Comparison of ENCODE assay signal across 12 cellular contexts in genomic region chr10:118730699-118731456, GRCh38. TPM values are rescaled to one million over a fixed set of nuclear protein-coding genes. Genes with fewer than 3 reads are reported as not detected.
A peak's percentile ranks its signal among the peaks of the same experiment; 100 is the strongest.
DNase-seq lines count a peak whose midpoint lies in the region; ATAC-seq, FAIRE-seq and TF ChIP-seq lines count a peak whose summit lies in the region.
"Had no signal": no experiment of that assay in that cellular context is flagged by ENCODE, and none has a peak within 500 bp of the region (broad histone marks: within the 10 kb centered on the region; RNA-seq: fewer than 3 reads in every experiment).

No MANE protein-coding gene starts in this region.

- no peaks in the 10 kb centered on the region for H3K9me3 Mint-ChIP-seq in GM23338
- no peaks in the 10 kb centered on the region for H3K9me3 Mint-ChIP-seq in astrocyte (ENCODE audit: unreplicated experiment)
- no peaks in the 10 kb centered on the region for H3K9me3 Mint-ChIP-seq in activated CD4-positive, alpha-beta memory T cell treated with anti-CD3 and anti-CD28 coated beads, Interleukin-2, amount 10 ng/mL, durations not matched to agents 7 days and 5 days
- H3K9me3 Mint-ChIP-seq: stimulated activated naive CD8-positive, alpha-beta T cell treated with anti-CD3 and anti-CD28 coated beads, Interleukin-15, Interleukin-2, amounts not matched to agents 100 ng/mL and 50 ng/mL, for 24 hours had no signal

- H2AFZ ChIP-seq in GM23338 (no peak overlapping the region), astrocyte (ENCODE audit: low read depth, low read length) (no peak overlapping the region), smooth muscle cell (ENCODE audit: low read depth) (no peak overlapping the region)

- H3F3A ChIP-seq in GM23338 (replicated peaks; ENCODE audit: low read depth) (no peaks in the 10 kb centered on the region), smooth muscle cell (ENCODE audit: low read depth) (no peaks in the 10 kb centered on the region)

- H3K4me3 Mint-ChIP-seq in GM23338 (no peak overlapping the region), astrocyte (ENCODE audit: unreplicated experiment) (no peak overlapping the region)
- H3K4me3 Mint-ChIP-seq in activated CD4-positive, alpha-beta memory T cell treated with anti-CD3 and anti-CD28 coated beads, Interleukin-2, amount 10 ng/mL, durations not matched to agents 7 days and 5 days = no peak overlapping the region
- H3K4me3 Mint-ChIP-seq: stimulated activated naive CD8-positive, alpha-beta T cell treated with anti-CD3 and anti-CD28 coated beads, Interleukin-15, Interleukin-2, amounts not matched to agents 100 ng/mL and 50 ng/mL, for 24 hours had no signal

- H3K4me1 Mint-ChIP-seq in GM23338 = peaks cover 45% of the 10 kb centered on the region
- peaks cover 48% of the 10 kb centered on the region for H3K4me1 Mint-ChIP-seq in astrocyte (ENCODE audit: low read depth, unreplicated experiment)
- H3K4me1 Mint-ChIP-seq in activated CD4-positive, alpha-beta memory T cell treated with anti-CD3 and anti-CD28 coated beads, Interleukin-2, amount 10 ng/mL, durations not matched to agents 7 days and 5 days = peaks cover 56% of the 10 kb centered on the region

- H3K36me3 Mint-ChIP-seq in GM23338 (ENCODE audit: low read depth) (peaks cover 3% of the 10 kb centered on the region; the same call in 1 of the 3 replicates), astrocyte (ENCODE audit: low read depth, unreplicated experiment) (no peaks in the 10 kb centered on the region)
- H3K36me3 Mint-ChIP-seq in activated CD4-positive, alpha-beta memory T cell treated with anti-CD3 and anti-CD28 coated beads, Interleukin-2, amount 10 ng/mL, durations not matched to agents 7 days and 5 days (ENCODE audit: low read depth) = peaks cover 7% of the 10 kb centered on the region

- CTCF ChIA-PET in activated CD4-positive, alpha-beta memory T cell treated with anti-CD3 and anti-CD28 coated beads, Interleukin-2, amount 10 ng/mL, durations not matched to agents 7 days and 5 days (lab: Charles Lee) = interaction anchor here (1.5 kb wide), 1 partner anchor 24 kb away, joined by 6 read pairs; the partner anchor contains the start of gene CACUL1

- no peak overlapping the region for H3K4me2 ChIP-seq in GM23338
- H3K4me2 ChIP-seq in astrocyte (ENCODE audit: low read length) = no peak overlapping the region
- no peak overlapping the region for H3K4me2 ChIP-seq in smooth muscle cell

- H3K9me3 ChIP-seq in astrocyte (ENCODE audit: insufficient read depth, low read depth, low read length) (no peaks in the 10 kb centered on the region), smooth muscle cell (replicated peaks; ENCODE audit: low read depth) (no peaks in the 10 kb centered on the region)

- H3K27me3 ChIP-seq in GM23338 (ENCODE audit: insufficient read depth) (no peaks in the 10 kb centered on the region), astrocyte (ENCODE audit: insufficient read depth, low read length) (no peaks in the 10 kb centered on the region), smooth muscle cell (ENCODE audit: low read depth) (no peaks in the 10 kb centered on the region)

- H3K4me1 ChIP-seq in GM23338 (ENCODE audit: insufficient read depth) (peaks cover 35% of the 10 kb centered on the region), astrocyte (ENCODE audit: insufficient read depth, low read length) (no peaks in the 10 kb centered on the region), smooth muscle cell (ENCODE audit: low read depth) (peaks cover 6% of the 10 kb centered on the region)

- H3K27ac ChIP-seq in GM23338 (ENCODE audit: low read depth) (no peak overlapping the region), astrocyte (ENCODE audit: low read depth, low read length) (no peak overlapping the region), smooth muscle cell (ENCODE audit: low read depth) (peak overlapping the region; percentile 7)

- H3K36me3 ChIP-seq in GM23338 (ENCODE audit: insufficient read depth) = no peaks in the 10 kb centered on the region
- no peaks in the 10 kb centered on the region for H3K36me3 ChIP-seq in astrocyte (ENCODE audit: insufficient read depth, low read length)
- H3K36me3 ChIP-seq in smooth muscle cell (ENCODE audit: low read depth) = peaks cover 3% of the 10 kb centered on the region

- 72% methylated on average over 7 of the region's 7 CpGs for WGBS in smooth muscle cell (ENCODE audit: low lambda C conversion rate)

- no peak for TF ChIP-seq CTCF in GM23338 (conservative IDR thresholded peaks at IDR 0.05; ENCODE audit: low read depth in 2 of 2)
- no peak for TF ChIP-seq CTCF in astrocyte (IDR thresholded peaks at IDR 0.05; ENCODE audit: insufficient read depth, low read depth, low read length)
- no peak for TF ChIP-seq CTCF in smooth muscle cell (IDR thresholded peaks at IDR 0.05; ENCODE audit: borderline replicate concordance, insufficient read depth, poor library complexity, severe bottlenecking)

- H3K9ac ChIP-seq in astrocyte (ENCODE audit: low read length) (no peak overlapping the region), smooth muscle cell (ENCODE audit: low read depth) (peak overlapping the region; percentile 17)

- DNase-seq in GM23338 (ENCODE audit: low spot score) (no peak), astrocyte (ENCODE audit: low read depth) (no peak), left kidney (ENCODE audit: low read depth, low spot score) (peak; percentile 72), smooth muscle cell (lab: John Stamatoyannopoulos, UW; ENCODE audit: unreplicated experiment) (no peak)
- DNase-seq in activated CD4-positive, alpha-beta memory T cell treated with anti-CD3 and anti-CD28 coated beads, Interleukin-2, amount 10 ng/mL, durations not matched to agents 7 days and 5 days = no peak
- DNase-seq: DMS 273 treated with DMSO at 0.1 percent for 48 hours, OCI-M1, T-helper 9 cell had no signal

- FAIRE-seq in astrocyte (lab: Jason Lieb, UNC) = peak; percentile 37

- H3K27me3 Mint-ChIP-seq in GM23338 (ENCODE audit: insufficient read depth, low read depth, poor library complexity) (peaks cover 2% of the 10 kb centered on the region), astrocyte (ENCODE audit: low read depth, unreplicated experiment) (no peaks in the 10 kb centered on the region)
- no peaks in the 10 kb centered on the region for H3K27me3 Mint-ChIP-seq in activated CD4-positive, alpha-beta memory T cell treated with anti-CD3 and anti-CD28 coated beads, Interleukin-2, amount 10 ng/mL, durations not matched to agents 7 days and 5 days
- H3K27me3 Mint-ChIP-seq: stimulated activated naive CD8-positive, alpha-beta T cell treated with anti-CD3 and anti-CD28 coated beads, Interleukin-15, Interleukin-2, amounts not matched to agents 100 ng/mL and 50 ng/mL, for 24 hours had no signal

- no peaks in the 10 kb centered on the region for H3K9me2 ChIP-seq in GM23338 (ENCODE audit: insufficient read depth)

- H3K27ac Mint-ChIP-seq in GM23338 (peak overlapping the region; percentile 63), astrocyte (ENCODE audit: unreplicated experiment) (no peak overlapping the region)
- no peak overlapping the region for H3K27ac Mint-ChIP-seq in activated CD4-positive, alpha-beta memory T cell treated with anti-CD3 and anti-CD28 coated beads, Interleukin-2, amount 10 ng/mL, durations not matched to agents 7 days and 5 days
- H3K27ac Mint-ChIP-seq: stimulated activated naive CD8-positive, alpha-beta T cell treated with anti-CD3 and anti-CD28 coated beads, Interleukin-15, Interleukin-2, amounts not matched to agents 100 ng/mL and 50 ng/mL, for 24 hours had no signal

- H3K4me3 ChIP-seq in GM23338 = no peak overlapping the region
- H3K4me3 ChIP-seq in astrocyte (ENCODE audit: insufficient read depth, low read depth, low read length) = no peak overlapping the region
- H3K4me3 ChIP-seq in smooth muscle cell = no peak overlapping the region

- no peak for ATAC-seq in GM23338
- no peak for ATAC-seq in HG02623 (IDR thresholded peaks at IDR 0.05; ENCODE audit: unreplicated experiment)
- ATAC-seq in GM21737 (IDR thresholded peaks at IDR 0.05; ENCODE audit: unreplicated experiment) = no peak
- no peak for ATAC-seq in GM19452 (IDR thresholded peaks at IDR 0.05; ENCODE audit: unreplicated experiment)

- POLR2A ChIA-PET in activated CD4-positive, alpha-beta memory T cell treated with anti-CD3 and anti-CD28 coated beads, Interleukin-2, amount 10 ng/mL, durations not matched to agents 7 days and 5 days (lab: Charles Lee) = interaction anchor here (1.5 kb wide), 1 partner anchor 24 kb away, joined by 8 read pairs; the partner anchor contains the start of gene CACUL1

- peaks cover 98% of the 10 kb centered on the region for H3K79me2 ChIP-seq in GM23338 (replicated peaks; ENCODE audit: insufficient read depth)
- peaks cover 79% of the 10 kb centered on the region for H3K79me2 ChIP-seq in astrocyte (ENCODE audit: insufficient read depth, low read length)
- H3K79me2 ChIP-seq in smooth muscle cell (ENCODE audit: low read depth) = peaks cover 84% of the 10 kb centered on the region

- H4K20me1 ChIP-seq in GM23338 (replicated peaks; ENCODE audit: insufficient read depth) = peaks cover 71% of the 10 kb centered on the region
- peaks cover 86% of the 10 kb centered on the region for H4K20me1 ChIP-seq in astrocyte (ENCODE audit: insufficient read depth, low read length)
- H4K20me1 ChIP-seq in smooth muscle cell (ENCODE audit: low read depth) = peaks cover 100% of the 10 kb centered on the region

TF ChIP-seq in GM23338, 12 proteins besides CTCF, POLR2A, EP300 and RAD21 (continues in another document):
- TF ChIP-seq NANOG (IDR thresholded peaks at IDR 0.05; ENCODE audit: borderline replicate concordance) (no peak), EZH2 (IDR thresholded peaks at IDR 0.05; ENCODE audit: low read depth, unreplicated experiment) (no peak), POLR2AphosphoS5 (IDR thresholded peaks at IDR 0.05; ENCODE audit: low read depth) (no peak)

RNA-seq across cellular contexts. Expression of gene CACUL1, which starts 23.9 kb away (rescaled TPM):
- total RNA-seq in GM23338 (2014; rRNA removed; shearing (Covaris generic)) = 31.3 and 46.4 TPM in 2 replicates
- 47.2 and 59.4 TPM in 2 replicates for polyA plus RNA-seq in GM23338 (2016; fragmentation: Nextera tagmentation; extraction: Ambion mirVana)
- 49.9 and 52.4 TPM in 2 replicates for total RNA-seq in astrocyte
- 25.6 and 49.0 TPM in 2 replicates for total RNA-seq in smooth muscle cell
- 24.8 and 36.3 TPM in 2 replicates for polyA plus RNA-seq in smooth muscle cell
- 10 to 100 TPM; 25.8 to 27.9 TPM for total RNA-seq in activated CD4-positive, alpha-beta memory T cell treated with anti-CD3 and anti-CD28 coated beads, Interleukin-2, amount 10 ng/mL, durations not matched to agents 7 days and 5 days
